ENCODE assay signal across 24 cellular contexts in the genomic region with DNA sequence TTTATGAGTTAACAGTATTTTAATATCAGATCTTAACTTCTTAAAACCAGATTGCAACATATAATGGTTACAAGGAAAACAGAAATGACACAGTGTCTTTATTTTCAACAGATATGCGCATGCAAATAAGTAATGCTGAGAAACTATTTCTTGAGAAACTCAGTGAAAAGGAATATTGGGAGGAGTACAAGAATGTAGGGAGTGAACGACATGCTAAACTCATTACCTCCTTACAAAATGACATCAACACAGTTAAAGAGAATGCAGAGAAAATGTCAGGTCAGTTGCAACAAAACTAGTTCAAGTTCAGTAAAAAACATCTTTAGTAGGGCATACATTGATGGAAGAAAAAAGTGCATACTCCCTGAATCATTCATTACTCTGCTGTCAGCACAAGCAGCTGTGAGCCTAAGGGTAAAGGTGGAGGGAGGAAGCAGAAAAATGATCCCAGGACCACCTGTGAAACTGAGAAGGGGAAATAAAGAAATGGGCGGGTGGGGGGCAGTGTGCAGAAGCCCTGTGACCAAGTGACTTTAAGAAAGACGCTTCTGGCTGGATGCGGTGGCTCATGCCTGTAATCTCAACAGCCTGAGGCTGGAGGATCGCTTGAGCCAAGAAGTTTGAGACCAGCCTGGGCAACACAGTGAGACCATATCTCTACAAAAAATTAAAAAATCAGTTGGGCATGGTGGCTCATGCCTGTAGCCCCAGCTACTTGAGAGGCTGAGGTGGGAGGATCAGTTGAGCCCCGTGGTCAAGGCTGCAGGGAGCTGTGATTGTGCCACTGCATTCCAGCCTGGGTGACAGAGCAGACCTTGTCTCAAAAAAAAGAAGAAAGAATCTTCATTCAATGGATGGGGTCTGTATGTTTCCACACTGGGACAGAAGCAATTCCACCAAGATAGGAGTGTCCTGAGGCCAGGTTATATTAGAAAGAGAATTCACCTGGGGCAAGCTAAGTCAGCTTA. TPM values are rescaled to one million over a fixed set of nuclear protein-coding genes. Genes with fewer than 3 reads are reported as not detected.
DNase-seq lines count a peak whose midpoint lies in the region; ATAC-seq, FAIRE-seq and TF ChIP-seq lines count a peak whose summit lies in the region.
"Had no signal": no experiment of that assay in that cellular context is flagged by ENCODE, and none has a peak within 500 bp of the region (broad histone marks: within the 10 kb centered on the region; RNA-seq: fewer than 3 reads in every experiment).

No MANE protein-coding gene starts in this region.

- no peak for ATAC-seq in psoas muscle
- ATAC-seq: left lobe of liver had no signal

- DNase-seq in GM04504 (ENCODE audit: low read depth) (peak; percentile 73), chondrocyte (ENCODE audit: low spot score) (no peak), islet precursor cell (peak; percentile 58), urothelium cell line (ENCODE audit: low spot score) (no peak), psoas muscle (no peak), NCI-H748 treated with DMSO at 0.1 percent for 48 hours (lab: John Stamatoyannopoulos, UW) (no peak)
- no peak for DNase-seq in activated naive CD4-positive, alpha-beta T cell treated with anti-CD3 and anti-CD28 coated beads for 36 hours
- DNase-seq: activated gamma-delta T cell treated with Interleukin-2 at 50 U/mL for 16 hours, anterior cingulate cortex, Calu3, midbrain, NCI-H2171 treated with DMSO at 0.1 percent for 48 hours, NCI-H774, PC-9, WERI-Rb-1 had no signal

- H3K36me3 ChIP-seq in psoas muscle (ENCODE audit: insufficient read depth in 1 of 2, low read depth in 1 of 2) = no peaks in the 10 kb centered on the region
- H3K36me3 ChIP-seq: BLaER1 treated with 17β-estradiol and CSF1 and Interleukin-3, amounts not matched to agents 10 nM and 100 nM; SJSA1; thoracic aorta; WERI-Rb-1 had no signal

- H3K27ac Mint-ChIP-seq in chondrocyte (ENCODE audit: unreplicated experiment) = peak overlapping the region; percentile 32
- no peak overlapping the region for H3K27ac Mint-ChIP-seq in activated naive CD4-positive, alpha-beta T cell treated with anti-CD3 and anti-CD28 coated beads for 36 hours

- no peaks in the 10 kb centered on the region for H3K27me3 ChIP-seq in psoas muscle (ENCODE audit: insufficient read depth in 3 of 3, low read length in 2 of 3)
- H3K27me3 ChIP-seq: BLaER1 treated with 17β-estradiol and CSF1 and Interleukin-3, amounts not matched to agents 10 nM and 100 nM; SJSA1 had no signal

- intact Hi-C loops in activated naive CD4-positive, alpha-beta T cell treated with anti-CD3 and anti-CD28 coated beads for 36 hours (cut with micrococcal nuclease) = no loop called here
- intact Hi-C loops in psoas muscle (cut with DNase I) = no loop called here

- no peaks in the 10 kb centered on the region for H3K36me3 Mint-ChIP-seq in chondrocyte (ENCODE audit: low read depth)
- H3K36me3 Mint-ChIP-seq in activated naive CD4-positive, alpha-beta T cell treated with anti-CD3 and anti-CD28 coated beads for 36 hours (ENCODE audit: low read depth) = no peaks in the 10 kb centered on the region

- no peaks in the 10 kb centered on the region for H3K9me3 Mint-ChIP-seq in chondrocyte (ENCODE audit: low read depth)
- no peaks in the 10 kb centered on the region for H3K9me3 Mint-ChIP-seq in activated naive CD4-positive, alpha-beta T cell treated with anti-CD3 and anti-CD28 coated beads for 36 hours

- no peaks in the 10 kb centered on the region for H3K9me3 ChIP-seq in psoas muscle
- H3K9me3 ChIP-seq: BLaER1 treated with 17β-estradiol and CSF1 and Interleukin-3, amounts not matched to agents 10 nM and 100 nM; SJSA1; thoracic aorta had no signal

- H3K4me3 Mint-ChIP-seq in chondrocyte (ENCODE audit: unreplicated experiment) = no peak overlapping the region
- H3K4me3 Mint-ChIP-seq in activated naive CD4-positive, alpha-beta T cell treated with anti-CD3 and anti-CD28 coated beads for 36 hours = no peak overlapping the region

- H3K4me1 Mint-ChIP-seq in chondrocyte (ENCODE audit: low read depth) = peaks cover 32% of the 10 kb centered on the region
- H3K4me1 Mint-ChIP-seq in activated naive CD4-positive, alpha-beta T cell treated with anti-CD3 and anti-CD28 coated beads for 36 hours (ENCODE audit: low read depth) = no peaks in the 10 kb centered on the region

- H3K27ac ChIP-seq in psoas muscle = no peak overlapping the region
- H3K27ac ChIP-seq: BLaER1 treated with 17β-estradiol and CSF1 and Interleukin-3, amounts not matched to agents 10 nM and 100 nM; PC-9; SJSA1; thoracic aorta; WERI-Rb-1 had no signal

- 52 to 61% (median 53%) methylated on average over 7 of the region's 7 CpGs for WGBS in psoas muscle, 3 donors

- no peak overlapping the region for H3K4me3 ChIP-seq in psoas muscle
- H3K4me3 ChIP-seq: BLaER1 treated with 17β-estradiol and CSF1 and Interleukin-3, amounts not matched to agents 10 nM and 100 nM; PC-9; SJSA1; thoracic aorta had no signal

- CTCF ChIA-PET in activated naive CD4-positive, alpha-beta T cell treated with anti-CD3 and anti-CD28 coated beads for 36 hours (lab: Charles Lee) = interaction anchor here (0.6 kb wide), 1 partner anchor 334 kb away, joined by 3 read pairs; no protein-coding TSS in a partner anchor

- no peak for TF ChIP-seq CTCF in chondrocyte (IDR thresholded peaks at IDR 0.05)
- no peak for TF ChIP-seq CTCF in psoas muscle (IDR thresholded peaks at IDR 0.05)

- FAIRE-seq in urothelium cell line (lab: Jason Lieb, UNC) = peak; percentile 48
- FAIRE-seq: G401.6, GM12891, H54 had no signal

- H3K4me1 ChIP-seq in psoas muscle = no peaks in the 10 kb centered on the region

- H3K27me3 Mint-ChIP-seq in chondrocyte (ENCODE audit: low read depth) = no peaks in the 10 kb centered on the region
- peaks cover 3% of the 10 kb centered on the region for H3K27me3 Mint-ChIP-seq in activated naive CD4-positive, alpha-beta T cell treated with anti-CD3 and anti-CD28 coated beads for 36 hours (ENCODE audit: low read depth)

RNA-seq across cellular contexts. Expression of a gene that starts 31.2 kb away (rescaled TPM):
- total RNA-seq in chondrocyte (not detected in 3 replicates), psoas muscle (not detected)
- not detected for total RNA-seq in activated naive CD4-positive, alpha-beta T cell treated with anti-CD3 and anti-CD28 coated beads for 36 hours
- not detected for polyA plus RNA-seq in psoas muscle
- total RNA-seq: Calu3; left lobe of liver; MCF 10A; PC-9; SJSA1; T-helper 2 cell treated with Interferon-gamma antibody and Interleukin-4, amounts not matched to agents 100 ng/mL and 5 ng/mL, for 36 hours; thoracic aorta had no signal

Comparison
In these comparisons a context has a peak if more than half of its experiments do, and no peak if none do; other contexts are left out.
1. DNase-seq: peak in GM04504 (single experiment) and islet precursor cell (single experiment); none in chondrocyte (single experiment), urothelium cell line (single experiment), activated naive CD4-positive, alpha-beta T cell treated with anti-CD3 and anti-CD28 coated beads for 36 hours (single experiment), psoas muscle (0 of 2) and NCI-H748 treated with DMSO at 0.1 percent for 48 hours (single experiment).